In genomic region chr1:147867204-147867603, GRCh38 we compare ENCODE assay signal across 15 cellular contexts. TPM values are rescaled to one million over a fixed set of nuclear protein-coding genes. Genes with fewer than 3 reads are reported as not detected.
"Had no signal": no experiment of that assay in that cellular context is flagged by ENCODE, and none has a peak within 500 bp of the region (broad histone marks: within the 10 kb centered on the region; RNA-seq: fewer than 3 reads in every experiment).

No MANE protein-coding gene starts in this region.

RNA-seq across cellular contexts. Expression of gene GJA8, which starts 35.4 kb away (rescaled TPM):
- total RNA-seq: stomach, subcutaneous adipose tissue, suprapubic skin, temporal lobe, thoracic aorta, thyroid gland, tibial nerve, transverse colon, upper lobe of left lung, upper lobe of right lung, ureter, urinary bladder, uterus, vagina had no signal
- polyA plus RNA-seq: stomach, thymus, urinary bladder had no signal
